In genomic region chr2:159091981-159092380, GRCh38 we compare ENCODE assay signal across 1 cellular context.
TF ChIP-seq lines count a peak whose summit lies in the region.

No MANE protein-coding gene starts in this region.

TF ChIP-seq in liver, 16 proteins besides CTCF, POLR2A, EP300 and RAD21 (continued from another document):
- no peak for TF ChIP-seq REST (IDR thresholded peaks at IDR 0.05)
- no peak for TF ChIP-seq JUND (IDR thresholded peaks at IDR 0.05)
